In the genomic region with DNA sequence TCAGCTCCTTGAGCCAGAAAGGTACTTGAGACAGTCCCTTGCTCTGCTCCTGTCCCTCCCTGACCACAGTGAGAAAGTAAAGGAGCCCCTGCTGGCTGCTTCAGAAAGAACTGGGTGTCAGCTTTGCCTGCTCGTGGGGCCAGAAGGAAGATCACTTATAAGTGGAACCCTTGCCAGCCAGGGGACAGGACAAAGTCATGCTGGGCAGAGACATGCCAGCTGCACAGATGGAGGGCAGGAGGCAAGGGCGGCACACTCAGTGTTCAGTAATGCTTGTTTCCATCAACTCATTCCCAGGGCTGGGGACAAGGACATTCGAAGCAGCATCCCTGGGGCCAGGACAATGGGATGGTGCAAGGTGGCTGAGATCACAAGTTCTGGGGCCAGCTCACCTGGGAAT, we compare ENCODE assay signal across 20 cellular contexts.
"Had no signal": no experiment of that assay in that cellular context is flagged by ENCODE, and none has a peak within 500 bp of the region (broad histone marks: within the 10 kb centered on the region; RNA-seq: fewer than 3 reads in every experiment).

No MANE protein-coding gene starts in this region.

- H3K4me1 Mint-ChIP-seq: immature natural killer cell had no signal

- FAIRE-seq: keratinocyte had no signal

- H3K9me3 ChIP-seq: esophagus muscularis mucosa, gastrocnemius medialis, neutrophil, psoas muscle, testis, upper lobe of right lung had no signal

- H3K27me3 Mint-ChIP-seq: naive thymus-derived CD4-positive, alpha-beta T cell; stimulated activated naive CD8-positive, alpha-beta T cell treated with anti-CD3 and anti-CD28 coated beads, Interleukin-15, amount 100 ng/mL, for 72 hours had no signal

- H3K4me1 ChIP-seq: esophagus muscularis mucosa, sigmoid colon, testis, tibial nerve, upper lobe of right lung, vagina had no signal

- DNase-seq: effector memory CD4-positive, alpha-beta T cell; gastrocnemius medialis; immature natural killer cell; mesendoderm; naive thymus-derived CD4-positive, alpha-beta T cell; nephron progenitor cell; psoas muscle; retina; sigmoid colon; stimulated activated CD4-positive, alpha-beta T cell treated with anti-CD3 and anti-CD28 coated beads, Interleukin-2, amount 100 ng/mL, for 24 hours; stimulated activated naive CD8-positive, alpha-beta T cell treated with anti-CD3 and anti-CD28 coated beads, Interleukin-15, amount 100 ng/mL, for 72 hours; testis; upper lobe of right lung had no signal

- H3K4me3 ChIP-seq: esophagus muscularis mucosa, gastrocnemius medialis, psoas muscle, sigmoid colon, skin epidermis, testis, tibial nerve, upper lobe of right lung, vagina had no signal

- H3K9me3 Mint-ChIP-seq: immature natural killer cell had no signal

- H3K36me3 ChIP-seq: gastrocnemius medialis, neutrophil, sigmoid colon had no signal

- H3K27ac Mint-ChIP-seq: immature natural killer cell; nephron progenitor cell; stimulated activated naive CD8-positive, alpha-beta T cell treated with anti-CD3 and anti-CD28 coated beads, Interleukin-15, amount 100 ng/mL, for 72 hours had no signal

- H3K27me3 ChIP-seq: esophagus muscularis mucosa, gastrocnemius medialis, neutrophil, sigmoid colon, testis, tibial nerve, upper lobe of right lung, vagina had no signal

- H3K27ac ChIP-seq: epithelial cell of prostate, esophagus muscularis mucosa, gastrocnemius medialis, neutrophil, psoas muscle, sigmoid colon, skin epidermis, testis, tibial nerve, upper lobe of right lung, vagina had no signal

- ATAC-seq: gastrocnemius medialis; naive thymus-derived CD4-positive, alpha-beta T cell; stimulated activated naive CD8-positive, alpha-beta T cell treated with anti-CD3 and anti-CD28 coated beads, Interleukin-15, amount 100 ng/mL, for 72 hours had no signal

- H3K4me3 Mint-ChIP-seq: immature natural killer cell; naive thymus-derived CD4-positive, alpha-beta T cell; nephron progenitor cell; stimulated activated naive CD8-positive, alpha-beta T cell treated with anti-CD3 and anti-CD28 coated beads, Interleukin-15, amount 100 ng/mL, for 72 hours had no signal
